39 cellular contexts compared by ENCODE assay signal in genomic region chr2:79026061-79026460, GRCh38. TPM values are rescaled to one million over a fixed set of nuclear protein-coding genes. Genes with fewer than 3 reads are reported as not detected.
"Had no signal": no experiment of that assay in that cellular context is flagged by ENCODE, and none has a peak within 500 bp of the region (broad histone marks: within the 10 kb centered on the region; RNA-seq: fewer than 3 reads in every experiment).

No MANE protein-coding gene starts in this region.

- H3K27me3 ChIP-seq: MG63 had no signal

- H3K27ac ChIP-seq: KMS-11 had no signal

- H3K36me3 ChIP-seq: MG63 had no signal

- H3K4me2 ChIP-seq: KMS-11 had no signal

- H3K9ac ChIP-seq: KMS-11 had no signal

- H3K9me3 ChIP-seq: MG63 had no signal

- DNase-seq: Karpas-422, Kasumi-1, KG1, MG63, MM.1S, MV-4-11, NCI-H1048, NCI-H1092, NCI-H1092 treated with DMSO at 0.1 percent for 48 hours, NCI-H1105, NCI-H1105 treated with DMSO at 0.1 percent for 48 hours, NCI-H1417, NCI-H1417 treated with DMSO at 0.1 percent for 48 hours, NCI-H1436, NCI-H1436 treated with DMSO at 0.1 percent for 48 hours, NCI-H146, NCI-H1694, NCI-H1694 treated with DMSO at 0.1 percent for 48 hours, NCI-H187, NCI-H187 treated with DMSO at 0.1 percent for 48 hours, NCI-H1930, NCI-H2029, NCI-H2029 treated with DMSO at 0.1 percent for 48 hours, NCI-H2081, NCI-H2081 treated with DMSO at 0.1 percent for 48 hours, NCI-H2107, NCI-H2171, NCI-H2171 treated with DMSO at 0.1 percent for 48 hours, NCI-H2227 treated with DMSO at 0.1 percent for 48 hours, NCI-H226, NCI-H345, NCI-H446, NCI-H446 treated with DMSO at 0.1 percent for 48 hours, NCI-H510A had no signal

- H3K4me3 ChIP-seq: MG63 had no signal

RNA-seq across cellular contexts. Expression of gene REG3G, which starts 0.6 kb away (rescaled TPM):
- total RNA-seq: LHCN-M2, M059J, MCF 10A, NCI-H460 had no signal
